Comparison of ENCODE assay signal across 24 cellular contexts in the genomic region with DNA sequence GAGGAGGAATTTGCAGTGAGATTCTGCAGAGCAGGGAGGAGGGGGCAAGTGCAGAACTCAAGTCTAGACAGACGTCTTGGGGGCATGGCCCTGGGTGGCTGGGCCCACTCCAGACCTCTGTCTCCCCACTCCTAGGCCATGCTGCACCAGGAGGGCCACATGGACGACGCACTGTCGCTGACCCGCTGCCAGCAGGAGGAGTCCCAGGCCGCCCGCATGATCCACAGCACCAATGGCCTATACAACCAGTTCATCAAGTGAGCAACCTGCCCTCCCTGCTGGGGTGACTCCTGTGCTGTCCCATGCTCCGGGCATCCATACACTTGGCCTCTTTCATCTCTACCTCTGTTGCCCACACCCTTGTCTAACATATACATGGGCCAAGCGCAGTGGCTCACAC. TPM values are rescaled to one million over a fixed set of nuclear protein-coding genes. Genes with fewer than 3 reads are reported as not detected.
DNase-seq lines count a peak whose midpoint lies in the region; ATAC-seq, FAIRE-seq and TF ChIP-seq lines count a peak whose summit lies in the region.
"Had no signal": no experiment of that assay in that cellular context is flagged by ENCODE, and none has a peak within 500 bp of the region (broad histone marks: within the 10 kb centered on the region; RNA-seq: fewer than 3 reads in every experiment).

No MANE protein-coding gene starts in this region.

- H3K79me2 ChIP-seq in HepG2 (ENCODE audit: insufficient read depth, low read length) = no peaks in the 10 kb centered on the region

- no peaks in the 10 kb centered on the region for H3K27me3 Mint-ChIP-seq in activated T-cell treated with anti-CD3 and anti-CD28 coated beads, Interleukin-2, amount 50 U/mL, for 24 hours
- H3K27me3 Mint-ChIP-seq: CD4-positive, CD25-positive, alpha-beta regulatory T cell had no signal

- BruUV-seq in HepG2 (replicated peaks; lab: Mats Ljungman, UMichigan) = no TSS peak

- POLR2A ChIA-PET in HepG2 (lab: Yijun Ruan, JAX) = no interaction called here

- TF ChIP-seq EP300 in HepG2 (IDR thresholded peaks at IDR 0.05; ENCODE audit: low read depth in 2 of 2, low read length in 2 of 2) (no peak), HepG2 (CRISPR knock-in tag; IDR thresholded peaks at IDR 0.05; ENCODE audit: borderline replicate concordance) (no peak)

- no peaks in the 10 kb centered on the region for H3K9me3 ChIP-seq in HepG2 (ENCODE audit: low read length)
- no peaks in the 10 kb centered on the region for H3K9me3 ChIP-seq in right lobe of liver
- H3K9me3 ChIP-seq in gastrocnemius medialis = no peaks in the 10 kb centered on the region
- H3K9me3 ChIP-seq: Caco-2 had no signal

- H3K4me1 ChIP-seq in HepG2 (ENCODE audit: insufficient read depth, low read length) = no peaks in the 10 kb centered on the region
- no peaks in the 10 kb centered on the region for H3K4me1 ChIP-seq in right lobe of liver
- H3K4me1 ChIP-seq in gastrocnemius medialis = peaks cover 4% of the 10 kb centered on the region in 2 donors
- H3K4me1 ChIP-seq: BE2C, Caco-2 had no signal

- H3K27ac ChIP-seq in HepG2 (ENCODE audit: extremely low read length, insufficient read depth, low read length) (no peak overlapping the region), right lobe of liver (no peak overlapping the region), gastrocnemius medialis (peak overlapping the region; percentile 69 to 83 (median 77))
- H3K27ac ChIP-seq: GM23248, HL-60 had no signal

- FAIRE-seq in HepG2 (lab: Jason Lieb, UNC) = no peak
- FAIRE-seq: D721Med, HTR-8/SVneo had no signal

- H3K27me3 ChIP-seq in HepG2 (ENCODE audit: control insufficient read depth in 1 of 2, insufficient read depth in 2 of 2, low read length in 2 of 2) (peaks cover 2 to 12% of the 10 kb centered on the region in 2 experiments; a peak in 4 of 5 replicates), right lobe of liver (no peaks in the 10 kb centered on the region), gastrocnemius medialis (no peaks in the 10 kb centered on the region)
- H3K27me3 ChIP-seq: BE2C had no signal

- no peak for TF ChIP-seq POLR2A in HepG2 (IDR thresholded peaks at IDR 0.05; ENCODE audit: insufficient read depth in 1 of 2, low read depth in 2 of 2, low read length in 2 of 2)
- no peak for TF ChIP-seq POLR2A in right lobe of liver (IDR thresholded peaks at IDR 0.05)
- TF ChIP-seq POLR2A in gastrocnemius medialis (IDR thresholded peaks at IDR 0.05) = no peak

- H3K4me1 Mint-ChIP-seq in activated T-cell treated with anti-CD3 and anti-CD28 coated beads, Interleukin-2, amount 50 U/mL, for 24 hours (ENCODE audit: low read depth) = no peaks in the 10 kb centered on the region
- H3K4me1 Mint-ChIP-seq: CD4-positive, CD25-positive, alpha-beta regulatory T cell; IgD-negative memory B cell had no signal

- intact Hi-C loops in HepG2 (cut with micrococcal nuclease; ENCODE audit: unreplicated experiment) = no loop called here
- intact Hi-C loops in right lobe of liver (cut with DNase I) = no loop called here
- intact Hi-C loops in gastrocnemius medialis (cut with DNase I; ENCODE audit: low total_unique reads) = loop anchor here (5.0 to 10.0 kb wide), 2 partner anchors 36 to 47 kb away; a partner anchor contains a TSS

- H3K36me3 ChIP-seq in HepG2 (replicated peaks in 1 of 2; ENCODE audit: control insufficient read depth in 1 of 2, insufficient read depth in 2 of 2, low read length in 2 of 2) (no peaks in the 10 kb centered on the region), right lobe of liver (no peaks in the 10 kb centered on the region), gastrocnemius medialis (peaks cover 0 to 90% of the 10 kb centered on the region in 2 donors)
- H3K36me3 ChIP-seq: BE2C had no signal

- peak; percentile 43 for ATAC-seq in HepG2
- ATAC-seq in right lobe of liver = no peak
- peak; percentile 39 for ATAC-seq in esophagus mucosa
- no peak for ATAC-seq in gastrocnemius medialis
- ATAC-seq in left lobe of liver = no peak

- no peaks in the 10 kb centered on the region for H3K9me3 Mint-ChIP-seq in activated T-cell treated with anti-CD3 and anti-CD28 coated beads, Interleukin-2, amount 50 U/mL, for 24 hours

- TF ChIP-seq CTCF in HepG2 (CRISPR knock-in tag; IDR thresholded peaks at IDR 0.05) = no peak
- TF ChIP-seq CTCF in right lobe of liver (IDR thresholded peaks at IDR 0.05) = no peak
- no peak for TF ChIP-seq CTCF in gastrocnemius medialis (IDR thresholded peaks at IDR 0.05 in 4 of 5, conservative IDR thresholded peaks at IDR 0.05 in 1 of 5)

- no peaks in the 10 kb centered on the region for H4K20me1 ChIP-seq in HepG2 (ENCODE audit: insufficient read depth, low read length)

- in situ Hi-C loops in HepG2 (cut with HindIII; ENCODE audit: extremely low pct_ligation_motif_present, low pct_unique_long_range_greater_than_20kb) = no loop called here
- in situ Hi-C loops in gastrocnemius medialis (cut with MboI; ENCODE audit: low sequenced_read_pairs in 4 of 4) = no loop called here

- TF ChIP-seq RAD21 in HepG2 (CRISPR knock-in tag; IDR thresholded peaks at IDR 0.05) = no peak

- no peak overlapping the region for H3K4me3 ChIP-seq in HepG2 (replicated peaks in 1 of 3; ENCODE audit: insufficient read depth in 1 of 3, low read depth in 2 of 3, low read length in 3 of 3)
- H3K4me3 ChIP-seq in right lobe of liver = no peak overlapping the region
- no peak overlapping the region for H3K4me3 ChIP-seq in gastrocnemius medialis
- H3K4me3 ChIP-seq: GM23248 had no signal

- H3K4me2 ChIP-seq in HepG2 (ENCODE audit: low read depth, low read length) = no peak overlapping the region

- no peak for DNase-seq in HepG2 (ENCODE audit: low spot score)
- no peak for DNase-seq in right lobe of liver
- DNase-seq in HT-29 (ENCODE audit: low spot score) = peak; percentile 15
- no peak for DNase-seq in gastrocnemius medialis
- DNase-seq in left lobe of liver (ENCODE audit: low spot score) = no peak
- no peak for DNase-seq in activated effector memory CD4-positive, alpha-beta T cell treated with Interleukin-2 at 50 U/mL for 16 hours
- DNase-seq in activated T-cell treated with anti-CD3 and anti-CD28 coated beads, Interleukin-2, amount 50 U/mL, for 24 hours = no peak
- DNase-seq: ACHN; BE2C; C1 segment of cervical spinal cord; Caco-2; CD4-positive, CD25-positive, alpha-beta regulatory T cell; DMS79 treated with DMSO at 0.1 percent for 48 hours; GF-D8; GM23248; HCEC 1CT; KG1 had no signal

- H3K4me3 Mint-ChIP-seq in activated T-cell treated with anti-CD3 and anti-CD28 coated beads, Interleukin-2, amount 50 U/mL, for 24 hours = no peak overlapping the region
- H3K4me3 Mint-ChIP-seq: CD4-positive, CD25-positive, alpha-beta regulatory T cell; IgD-negative memory B cell had no signal

- 33% methylated on average over 3 of the region's 9 CpGs for WGBS in HepG2 (ENCODE audit: low lambda C conversion rate)
- 67% methylated on average over 3 of the region's 9 CpGs for WGBS in right lobe of liver (ENCODE audit: insufficient coverage, low coverage, low lambda C conversion rate, missing lambda C conversion rate)

- CTCF ChIA-PET in HepG2 (lab: Yijun Ruan, JAX; ENCODE audit: low intra/inter-chr PET ratio, low total read pairs) = no interaction called here

- H3K9ac ChIP-seq in HepG2 (ENCODE audit: insufficient read depth, low read depth, low read length) = no peak overlapping the region
- H3K9ac ChIP-seq: GM23248 had no signal

- H2AFZ ChIP-seq in HepG2 (ENCODE audit: low read length) = no peak overlapping the region
- H2AFZ ChIP-seq: GM23248 had no signal

- no peaks in the 10 kb centered on the region for H3K36me3 Mint-ChIP-seq in activated T-cell treated with anti-CD3 and anti-CD28 coated beads, Interleukin-2, amount 50 U/mL, for 24 hours (ENCODE audit: low read depth)
- H3K36me3 Mint-ChIP-seq: IgD-negative memory B cell had no signal

- no peak overlapping the region for H3K27ac Mint-ChIP-seq in activated T-cell treated with anti-CD3 and anti-CD28 coated beads, Interleukin-2, amount 50 U/mL, for 24 hours
- H3K27ac Mint-ChIP-seq: CD4-positive, CD25-positive, alpha-beta regulatory T cell; IgD-negative memory B cell had no signal

RNA-seq across cellular contexts. Expression of a gene that starts 18.1 kb away (rescaled TPM):
- total RNA-seq in HepG2 (2016; rRNA removed; fragmentation: Illumina TruSeq; extraction: Trizol) (not detected in 2 replicates), right lobe of liver (1 to 10 TPM in 1 of 6 experiments, under 1 TPM in 5; 0.12 to 1.1 (median 0.49) TPM), esophagus mucosa (6.4 TPM), gastrocnemius medialis (100 to 1,000 TPM; 607 to 831 (median 724) TPM), left lobe of liver (0.68 TPM)
- total RNA-seq in HepG2 (2016; cell fraction: cytosol; rRNA removed; fragmentation: Illumina TruSeq; extraction: Trizol; ENCODE audit: low read depth) = not detected in 2 replicates
- total RNA-seq in HepG2 (2016; cell fraction: insoluble cytoplasmic fraction; rRNA removed; fragmentation: Illumina TruSeq; extraction: Trizol) = not detected in 2 replicates
- not detected in 2 replicates for total RNA-seq in HepG2 (2016; cell fraction: membrane; rRNA removed; fragmentation: Illumina TruSeq; extraction: Trizol)
- total RNA-seq in HepG2 (2016; cell fraction: nucleus; rRNA removed; fragmentation: Illumina TruSeq; extraction: Trizol) = not detected in 2 replicates
- polyA plus RNA-seq in HepG2 (2011; rRNA removed) = 0.03 and 0.14 TPM in 2 replicates
- polyA plus RNA-seq in HepG2 (2011; cell fraction: cytosol; rRNA removed) = 0.03 TPM in 1 of 2 replicates, not detected in the other
- polyA plus RNA-seq in HepG2 (2011; cell fraction: nucleus; rRNA removed) = 0.69 and 0.71 TPM in 2 replicates
- polyA plus RNA-seq in HepG2 (2012) = 0.05 and 0.35 TPM in 2 replicates
- polyA plus RNA-seq in HepG2 (2016; cell fraction: cytosol; fragmentation: Illumina TruSeq; extraction: Trizol; ENCODE audit: low read depth) = not detected in 2 replicates
- not detected in 2 replicates for polyA plus RNA-seq in HepG2 (2016; cell fraction: insoluble cytoplasmic fraction; fragmentation: Illumina TruSeq; extraction: Trizol; ENCODE audit: low read depth)
- not detected in 2 replicates for polyA plus RNA-seq in HepG2 (2016; cell fraction: membrane; fragmentation: Illumina TruSeq; extraction: Trizol; ENCODE audit: low read depth)
- 0.05 TPM in 1 of 2 replicates, not detected in the other for polyA plus RNA-seq in HepG2 (2016; cell fraction: nucleus; fragmentation: Illumina TruSeq; extraction: Trizol; ENCODE audit: insufficient read depth, low read depth)
- polyA minus RNA-seq in HepG2 (2011; rRNA and poly(A)+ RNA removed; ENCODE audit: low replicate concordance) = 0.05 and 0.40 TPM in 2 replicates
- polyA minus RNA-seq in HepG2 (2011; cell fraction: cytosol; rRNA and poly(A)+ RNA removed) = not detected in 2 replicates
- polyA minus RNA-seq in HepG2 (2011; cell fraction: nucleus; rRNA and poly(A)+ RNA removed) = 0.13 TPM in 1 of 2 replicates, not detected in the other
- 0.94 TPM in 1 of 2 replicates, not detected in the other for total RNA-seq in HT-29 (2014; rRNA removed; shearing (Covaris generic))
- total RNA-seq: A172, H4 had no signal
- polyA plus RNA-seq: GM23248 had no signal

RNA-seq across cellular contexts. Expression of a gene that starts 25.6 kb away (rescaled TPM):
- total RNA-seq in HepG2 (2016; rRNA removed; fragmentation: Illumina TruSeq; extraction: Trizol) (not detected in 2 replicates), right lobe of liver (1 to 10 TPM in 2 of 6 experiments, under 1 TPM in 4; 0.77 to 1.5 (median 0.93) TPM), esophagus mucosa (0.24 TPM), gastrocnemius medialis (1 to 10 TPM in 2 of 4 donors, under 1 TPM in 2; 0.61 to 2.2 (median 0.94) TPM), left lobe of liver (1.0 TPM)
- not detected in 2 replicates for total RNA-seq in HepG2 (2016; cell fraction: cytosol; rRNA removed; fragmentation: Illumina TruSeq; extraction: Trizol; ENCODE audit: low read depth)
- not detected in 2 replicates for total RNA-seq in HepG2 (2016; cell fraction: insoluble cytoplasmic fraction; rRNA removed; fragmentation: Illumina TruSeq; extraction: Trizol)
- total RNA-seq in HepG2 (2016; cell fraction: membrane; rRNA removed; fragmentation: Illumina TruSeq; extraction: Trizol) = not detected in 2 replicates
- total RNA-seq in HepG2 (2016; cell fraction: nucleus; rRNA removed; fragmentation: Illumina TruSeq; extraction: Trizol) = not detected in 2 replicates
- not detected in 2 replicates for polyA plus RNA-seq in HepG2 (2011; rRNA removed)
- not detected in 2 replicates for polyA plus RNA-seq in HepG2 (2011; cell fraction: cytosol; rRNA removed)
- polyA plus RNA-seq in HepG2 (2011; cell fraction: nucleus; rRNA removed) = not detected in 2 replicates
- polyA plus RNA-seq in HepG2 (2012) = 0.08 and 0.17 TPM in 2 replicates
- polyA plus RNA-seq in HepG2 (2016; cell fraction: cytosol; fragmentation: Illumina TruSeq; extraction: Trizol; ENCODE audit: low read depth) = not detected in 2 replicates
- not detected in 2 replicates for polyA plus RNA-seq in HepG2 (2016; cell fraction: insoluble cytoplasmic fraction; fragmentation: Illumina TruSeq; extraction: Trizol; ENCODE audit: low read depth)
- not detected in 2 replicates for polyA plus RNA-seq in HepG2 (2016; cell fraction: membrane; fragmentation: Illumina TruSeq; extraction: Trizol; ENCODE audit: low read depth)
- not detected in 2 replicates for polyA plus RNA-seq in HepG2 (2016; cell fraction: nucleus; fragmentation: Illumina TruSeq; extraction: Trizol; ENCODE audit: insufficient read depth, low read depth)
- polyA minus RNA-seq in HepG2 (2011; rRNA and poly(A)+ RNA removed; ENCODE audit: low replicate concordance) = not detected in 2 replicates
- polyA minus RNA-seq in HepG2 (2011; cell fraction: cytosol; rRNA and poly(A)+ RNA removed) = not detected in 2 replicates
- polyA minus RNA-seq in HepG2 (2011; cell fraction: nucleus; rRNA and poly(A)+ RNA removed) = not detected in 2 replicates
- total RNA-seq in HT-29 (2014; rRNA removed; shearing (Covaris generic)) = not detected in 2 replicates
- total RNA-seq: A172, Caco-2, GM23248 had no signal
- polyA plus RNA-seq: GM23248 had no signal

RNA-seq across cellular contexts. Expression of a gene that starts 48.7 kb away (rescaled TPM):
- total RNA-seq in HepG2 (2016; rRNA removed; fragmentation: Illumina TruSeq; extraction: Trizol) = 7.4 and 10.0 TPM in 2 replicates
- total RNA-seq in HepG2 (2016; cell fraction: cytosol; rRNA removed; fragmentation: Illumina TruSeq; extraction: Trizol; ENCODE audit: low read depth) = 6.0 TPM in 2 replicates
- 6.7 and 10.1 TPM in 2 replicates for total RNA-seq in HepG2 (2016; cell fraction: insoluble cytoplasmic fraction; rRNA removed; fragmentation: Illumina TruSeq; extraction: Trizol)
- 6.6 and 6.9 TPM in 2 replicates for total RNA-seq in HepG2 (2016; cell fraction: membrane; rRNA removed; fragmentation: Illumina TruSeq; extraction: Trizol)
- total RNA-seq in HepG2 (2016; cell fraction: nucleus; rRNA removed; fragmentation: Illumina TruSeq; extraction: Trizol) = 7.8 and 8.6 TPM in 2 replicates
- 11.0 and 11.5 TPM in 2 replicates for polyA plus RNA-seq in HepG2 (2011; rRNA removed)
- polyA plus RNA-seq in HepG2 (2011; cell fraction: cytosol; rRNA removed) = 5.8 and 10.9 TPM in 2 replicates
- 28.8 and 32.0 TPM in 2 replicates for polyA plus RNA-seq in HepG2 (2011; cell fraction: nucleus; rRNA removed)
- 5.4 and 7.0 TPM in 2 replicates for polyA plus RNA-seq in HepG2 (2012)
- polyA plus RNA-seq in HepG2 (2016; cell fraction: cytosol; fragmentation: Illumina TruSeq; extraction: Trizol; ENCODE audit: low read depth) = 5.1 and 5.9 TPM in 2 replicates
- polyA plus RNA-seq in HepG2 (2016; cell fraction: insoluble cytoplasmic fraction; fragmentation: Illumina TruSeq; extraction: Trizol; ENCODE audit: low read depth) = 7.4 and 8.0 TPM in 2 replicates
- polyA plus RNA-seq in HepG2 (2016; cell fraction: membrane; fragmentation: Illumina TruSeq; extraction: Trizol; ENCODE audit: low read depth) = 5.4 and 6.1 TPM in 2 replicates
- polyA plus RNA-seq in HepG2 (2016; cell fraction: nucleus; fragmentation: Illumina TruSeq; extraction: Trizol; ENCODE audit: insufficient read depth, low read depth) = 18.2 and 20.4 TPM in 2 replicates
- polyA minus RNA-seq in HepG2 (2011; rRNA and poly(A)+ RNA removed; ENCODE audit: low replicate concordance) = 5.8 and 6.2 TPM in 2 replicates
- 4.2 and 5.5 TPM in 2 replicates for polyA minus RNA-seq in HepG2 (2011; cell fraction: cytosol; rRNA and poly(A)+ RNA removed)
- polyA minus RNA-seq in HepG2 (2011; cell fraction: nucleus; rRNA and poly(A)+ RNA removed) = 3.7 and 4.5 TPM in 2 replicates
- 10 to 100 TPM in 3 of 6 experiments, 1 to 10 TPM in 3; 7.6 to 19.8 (median 9.8) TPM for total RNA-seq in right lobe of liver
- total RNA-seq in HT-29 (2014; rRNA removed; shearing (Covaris generic)) = 46.6 and 49.5 TPM in 2 replicates
- total RNA-seq in esophagus mucosa = 20.8 TPM
- 10 to 100 TPM in 1 of 4 donors, 1 to 10 TPM in 3; 1.9 to 17.4 (median 3.3) TPM for total RNA-seq in gastrocnemius medialis
- 8.7 TPM for total RNA-seq in left lobe of liver

Comparison
In these comparisons a context has a peak if more than half of its experiments do, and no peak if none do; other contexts are left out.
1. ATAC-seq: peak in HepG2 (single experiment) and esophagus mucosa (single experiment); none in right lobe of liver (0 of 4), gastrocnemius medialis (0 of 2) and left lobe of liver (single experiment).
2. H3K27ac ChIP-seq: peak in gastrocnemius medialis (4 of 4); none in HepG2 (single experiment) and right lobe of liver (0 of 3).
3. RNA of a gene that starts 18.1 kb away (total RNA-seq): 607 to 831 TPM in gastrocnemius medialis; 6.4 TPM in esophagus mucosa (single experiment), 0.68 TPM in left lobe of liver (single experiment), 0.12 to 1.1 TPM in right lobe of liver, not detected in HepG2 and 0.94 TPM in HT-29; every median in the first group is over 10 times any median in the second.